ENCODE assay signal across 1 cellular context in genomic region chr1:17434016-17434415, GRCh38.
TF ChIP-seq lines count a peak whose summit lies in the region.

No MANE protein-coding gene starts in this region.

TF ChIP-seq in GM12878, 131 proteins besides CTCF, POLR2A, EP300 and RAD21:
- TF ChIP-seq IKZF1 (conservative IDR thresholded peaks at IDR 0.05) (no peak), CUX1 (IDR thresholded peaks at IDR 0.05; ENCODE audit: insufficient replicate concordance, low read depth, low read length) (no peak), NFYA (IDR thresholded peaks at IDR 0.05; ENCODE audit: borderline replicate concordance, low read depth, low read length) (no peak), HDAC2 (IDR thresholded peaks at IDR 0.05) (no peak), EGR1 (IDR thresholded peaks at IDR 0.05; ENCODE audit: borderline replicate concordance in 1 of 2, low read depth in 2 of 2, low read length in 2 of 2) (no peak)
- TF ChIP-seq, protein P1, sequence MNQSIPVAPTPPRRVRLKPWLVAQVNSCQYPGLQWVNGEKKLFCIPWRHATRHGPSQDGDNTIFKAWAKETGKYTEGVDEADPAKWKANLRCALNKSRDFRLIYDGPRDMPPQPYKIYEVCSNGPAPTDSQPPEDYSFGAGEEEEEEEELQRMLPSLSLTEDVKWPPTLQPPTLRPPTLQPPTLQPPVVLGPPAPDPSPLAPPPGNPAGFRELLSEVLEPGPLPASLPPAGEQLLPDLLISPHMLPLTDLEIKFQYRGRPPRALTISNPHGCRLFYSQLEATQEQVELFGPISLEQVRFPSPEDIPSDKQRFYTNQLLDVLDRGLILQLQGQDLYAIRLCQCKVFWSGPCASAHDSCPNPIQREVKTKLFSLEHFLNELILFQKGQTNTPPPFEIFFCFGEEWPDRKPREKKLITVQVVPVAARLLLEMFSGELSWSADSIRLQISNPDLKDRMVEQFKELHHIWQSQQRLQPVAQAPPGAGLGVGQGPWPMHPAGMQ (IDR thresholded peaks at IDR 0.05; ENCODE audit: borderline replicate concordance) = no peak
